ENCODE assay signal across 8 cellular contexts in the genomic region with DNA sequence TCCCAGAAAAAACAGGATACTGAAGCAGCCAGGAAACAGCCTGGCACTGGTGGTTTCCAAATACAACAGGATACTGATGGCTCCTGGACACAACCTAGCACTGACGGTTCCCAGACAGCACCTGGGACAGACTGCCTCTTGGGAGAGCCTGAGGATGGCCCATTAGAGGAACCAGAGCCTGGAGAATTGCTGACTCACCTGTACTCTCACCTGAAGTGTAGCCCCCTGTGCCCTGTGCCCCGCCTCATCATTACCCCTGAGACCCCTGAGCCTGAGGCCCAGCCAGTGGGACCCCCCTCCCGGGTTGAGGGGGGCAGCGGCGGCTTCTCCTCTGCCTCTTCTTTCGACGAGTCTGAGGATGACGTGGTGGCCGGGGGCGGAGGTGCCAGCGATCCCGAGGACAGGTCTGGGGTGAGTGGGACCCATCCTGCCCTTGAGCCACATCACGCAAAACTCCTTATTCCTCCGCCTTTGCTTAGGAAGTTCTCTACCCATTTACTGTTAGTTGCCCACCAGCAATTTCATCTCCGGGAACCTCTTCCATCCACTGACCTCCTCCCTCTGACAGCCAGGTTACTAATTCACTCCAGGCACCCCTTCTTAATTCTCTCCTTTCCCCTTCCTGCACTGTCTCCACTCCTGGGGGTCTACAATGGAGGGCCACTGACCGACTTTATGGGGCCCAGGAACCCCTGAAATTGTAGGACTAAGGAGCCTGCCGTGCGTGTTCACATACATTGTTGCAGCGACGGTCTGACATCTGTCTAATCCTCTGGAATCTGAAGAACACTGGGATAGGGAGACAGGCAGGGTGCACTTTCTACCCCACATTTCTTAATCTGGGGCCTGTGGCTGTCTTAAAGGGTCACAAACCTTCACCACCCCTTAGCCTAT. TPM values are rescaled to one million over a fixed set of nuclear protein-coding genes. Genes with fewer than 3 reads are reported as not detected.
DNase-seq lines count a peak whose midpoint lies in the region; ATAC-seq and TF ChIP-seq lines count a peak whose summit lies in the region.

No MANE protein-coding gene starts in this region.

- peak overlapping the region; percentile 86 for H3K27ac ChIP-seq in Panc1 (ENCODE audit: low read length)

- intact Hi-C loops in Panc1 (cut with micrococcal nuclease; ENCODE audit: unreplicated experiment), result no loop called here
- intact Hi-C loops in natural killer cell (cut with micrococcal nuclease), result loop anchor here (2.0 to 5.0 kb wide), 2 partner anchors 46 to 81 kb away; a partner anchor contains a TSS

- in situ Hi-C loops in Panc1 (cut with HindIII; ENCODE audit: low pct_unique_long_range_greater_than_20kb, low sequenced_read_pairs), result no loop called here

- H3K4me3 Mint-ChIP-seq in natural killer cell, result peak overlapping the region; percentile 94

- H3K27ac Mint-ChIP-seq in natural killer cell, result peak overlapping the region; percentile 99

- H3K4me1 Mint-ChIP-seq in natural killer cell, result peaks cover 60 to 67% of the 10 kb centered on the region in 2 donors

- no peak for TF ChIP-seq CTCF in Panc1 (IDR thresholded peaks at IDR 0.05)
- no peak for TF ChIP-seq CTCF in natural killer cell (IDR thresholded peaks at IDR 0.05)

- H3K4me3 ChIP-seq in Panc1 (ENCODE audit: low read depth in 2 of 2, low read length in 2 of 2), result peak overlapping the region; percentile 65 to 77
- peak overlapping the region; percentile 74 for H3K4me3 ChIP-seq in endocrine pancreas (ENCODE audit: control insufficient read depth, insufficient read depth, low read length)

- H3K9me3 Mint-ChIP-seq in natural killer cell, result no peaks in the 10 kb centered on the region

- ATAC-seq in Panc1 (no peak), natural killer cell (no peak)

- peaks cover 11% of the 10 kb centered on the region for H3K4me1 ChIP-seq in Panc1 (ENCODE audit: control insufficient read depth, insufficient read depth, low read length)
- H3K4me1 ChIP-seq in endocrine pancreas (ENCODE audit: control insufficient read depth, insufficient read depth, low read length), result no peaks in the 10 kb centered on the region

- H3K36me3 Mint-ChIP-seq in natural killer cell, result no peaks in the 10 kb centered on the region

- H3K9me3 ChIP-seq in Panc1 (ENCODE audit: control insufficient read depth, insufficient read depth, low read depth, low read length), result no peaks in the 10 kb centered on the region
- H3K9me3 ChIP-seq in endocrine pancreas (ENCODE audit: control insufficient read depth, low read length), result no peaks in the 10 kb centered on the region

- POLR2A ChIA-PET in Panc1 (lab: Charles Lee), result no interaction called here

- H3K9ac ChIP-seq in endocrine pancreas (ENCODE audit: control insufficient read depth, insufficient read depth, low read length), result peak overlapping the region; percentile 97

- H3K27me3 ChIP-seq in Panc1 (ENCODE audit: control insufficient read depth, insufficient read depth, low read length) (no peaks in the 10 kb centered on the region), endocrine pancreas (ENCODE audit: control insufficient read depth, insufficient read depth, low read length) (no peaks in the 10 kb centered on the region)

- H3K36me3 ChIP-seq in Panc1 (ENCODE audit: control insufficient read depth, insufficient read depth, low read length) (peaks cover 3% of the 10 kb centered on the region; the same call in 1 of the 2 replicates), endocrine pancreas (ENCODE audit: control insufficient read depth, insufficient read depth, low read length) (no peaks in the 10 kb centered on the region)

- peak; percentile 54 for DNase-seq in ELF-1 (ENCODE audit: low read depth, low spot score)
- no peak for DNase-seq in Panc1 (ENCODE audit: low read depth, low spot score)
- no peak for DNase-seq in natural killer cell
- DNase-seq in NOMO-1 treated with DMSO at 0.1 percent for 48 hours (lab: John Stamatoyannopoulos, UW; ENCODE audit: unreplicated experiment), result no peak
- DNase-seq in GDM1 (lab: John Stamatoyannopoulos, UW), result no peak
- DNase-seq in SHP77 (lab: John Stamatoyannopoulos, UW), result no peak
- no peak for DNase-seq in Ammon's horn (ENCODE audit: low spot score)

- CTCF ChIA-PET in Panc1 (lab: Charles Lee), result no interaction called here

- H3K27me3 Mint-ChIP-seq in natural killer cell (ENCODE audit: low read depth in 2 of 2), result no peaks in the 10 kb centered on the region

- TSS peak; percentile 75 for BruUV-seq in Panc1 (replicated peaks; lab: Mats Ljungman, UMichigan)

RNA-seq across cellular contexts. Expression of a gene that starts 1.2 kb away (rescaled TPM):
- total RNA-seq in Panc1 (2021; ENCODE audit: unreplicated experiment) (7.2 TPM), natural killer cell (10 to 100 TPM in 2 of 3 donors, 1 to 10 TPM in 1; 8.7 to 11.1 (median 11.0) TPM)
- 9.1 TPM for polyA plus RNA-seq in Panc1 (2012; ENCODE audit: insufficient read length)

RNA-seq across cellular contexts. Expression of a gene that starts 1.4 kb away (rescaled TPM):
- total RNA-seq in Panc1 (2021; ENCODE audit: unreplicated experiment) (15.6 TPM), natural killer cell (10 to 100 TPM; 31.8 to 46.7 (median 39.6) TPM)
- polyA plus RNA-seq in Panc1 (2012; ENCODE audit: insufficient read length), result 18.5 TPM

RNA-seq across cellular contexts. Expression of a gene that starts 27.7 kb away (rescaled TPM):
- total RNA-seq in Panc1 (2021; ENCODE audit: unreplicated experiment), result 27.6 TPM
- 31.1 TPM for polyA plus RNA-seq in Panc1 (2012; ENCODE audit: insufficient read length)
- 10 to 100 TPM in 2 of 3 donors, 1 to 10 TPM in 1; 9.9 to 19.5 (median 10.2) TPM for total RNA-seq in natural killer cell

RNA-seq across cellular contexts. Expression of a gene that starts 32.1 kb away (rescaled TPM):
- 5.5 TPM for total RNA-seq in Panc1 (2021; ENCODE audit: unreplicated experiment)
- 8.5 TPM for polyA plus RNA-seq in Panc1 (2012; ENCODE audit: insufficient read length)
- total RNA-seq in natural killer cell, result 1 to 10 TPM; 5.9 to 9.6 (median 8.2) TPM

RNA-seq across cellular contexts. Expression of a gene that starts 32.9 kb away (rescaled TPM):
- 104 TPM for total RNA-seq in Panc1 (2021; ENCODE audit: unreplicated experiment)
- 96.6 TPM for polyA plus RNA-seq in Panc1 (2012; ENCODE audit: insufficient read length)
- 10 to 100 TPM; 56.2 to 65.9 (median 60.9) TPM for total RNA-seq in natural killer cell
